8 cellular contexts compared by ENCODE assay signal in genomic region chr12:10673660-10674384, GRCh38. TPM values are rescaled to one million over a fixed set of nuclear protein-coding genes. Genes with fewer than 3 reads are reported as not detected.
DNase-seq lines count a peak whose midpoint lies in the region; ATAC-seq lines count a peak whose summit lies in the region.

TSS of gene STYK1 (minus strand) at chr12:10674052. CDS start at chr12:10634618, 39,434 bp downstream.

- H3K9me3 Mint-ChIP-seq in memory B cell = peaks cover 3% of the 10 kb centered on the region

- no peaks in the 10 kb centered on the region for H3K4me1 ChIP-seq in ectodermal cell (ENCODE audit: control insufficient read depth, insufficient read depth, low read length)

- ATAC-seq in HG02870 (IDR thresholded peaks at IDR 0.05; ENCODE audit: unreplicated experiment) (peak; percentile 82), memory B cell (ENCODE audit: low read depth) (peak; percentile 69)

- no peaks in the 10 kb centered on the region for H3K36me3 ChIP-seq in ectodermal cell (ENCODE audit: control insufficient read depth, insufficient read depth, low read length)

- H3K27ac Mint-ChIP-seq in memory B cell = no peak within 1 kb of the TSS

- H3K27ac ChIP-seq in ectodermal cell (ENCODE audit: insufficient read depth, low read depth, low read length, poor library complexity, severe bottlenecking) = no peak within 1 kb of the TSS

- H3K9me3 ChIP-seq in ectodermal cell (ENCODE audit: control insufficient read depth, low read length) = no peaks in the 10 kb centered on the region

- peak within 1 kb of the TSS; percentile 62 for H3K4me3 ChIP-seq in ectodermal cell (ENCODE audit: insufficient read depth, low read depth, low read length)

- H3K36me3 Mint-ChIP-seq in memory B cell = no peaks in the 10 kb centered on the region

- peaks cover 11% of the 10 kb centered on the region for H3K4me1 Mint-ChIP-seq in memory B cell

- 1 to 2% methylated on average over 33 to 35 of the region's 35 CpGs for WGBS in ectodermal cell, 2 experiments

- H3K27me3 ChIP-seq in ectodermal cell (ENCODE audit: control insufficient read depth, insufficient read depth, low read length, poor library complexity, severe bottlenecking) = peaks cover 14% of the 10 kb centered on the region

- H3K27me3 Mint-ChIP-seq in memory B cell = peaks cover 25% of the 10 kb centered on the region

- H3K4me3 Mint-ChIP-seq in memory B cell = peak within 1 kb of the TSS; percentile 66

- peak; percentile 47 for DNase-seq in GF-D8 (lab: John Stamatoyannopoulos, UW)
- DNase-seq in NCI-H226 = peak; percentile 55
- DNase-seq in activated CD4-positive, alpha-beta T cell treated with anti-CD3 and anti-CD28 coated beads, Interleukin-2, amount 50 U/mL, for 48 hours = peak; percentile 73 to 79
- DNase-seq in memory B cell (ENCODE audit: low spot score in 2 of 2) = peak; percentile 4 to 40
- peak; percentile 28 to 46 (median 32) for DNase-seq in stimulated activated CD4-positive, alpha-beta T cell treated with anti-CD3 and anti-CD28 coated beads, TNF-alpha, amount 100 ng/mL, for 4 hours (ENCODE audit: low read depth in 3 of 3)
- no peak for DNase-seq in NCI-H446 (lab: John Stamatoyannopoulos, UW)

RNA-seq across cellular contexts. Expression of gene STYK1, which starts in this region (rescaled TPM):
- polyA plus RNA-seq in ectodermal cell (2013, experiment 1 of 4) = 0.13 TPM
- polyA plus RNA-seq in ectodermal cell (2013, experiment 2 of 4) = 0.28 TPM
- polyA plus RNA-seq in ectodermal cell (2013, experiment 3 of 4) = 0.85 TPM
- not detected for polyA plus RNA-seq in ectodermal cell (2013, experiment 4 of 4)

Comparison
In these comparisons a context has a peak if more than half of its experiments do, and no peak if none do; other contexts are left out.
1. DNase-seq: peak in GF-D8 (single experiment), NCI-H226 (single experiment), activated CD4-positive, alpha-beta T cell treated with anti-CD3 and anti-CD28 coated beads, Interleukin-2, amount 50 U/mL, for 48 hours (2 of 2), memory B cell (2 of 2) and stimulated activated CD4-positive, alpha-beta T cell treated with anti-CD3 and anti-CD28 coated beads, TNF-alpha, amount 100 ng/mL, for 4 hours (3 of 3); none in NCI-H446 (0 of 2).